In the genomic region with DNA sequence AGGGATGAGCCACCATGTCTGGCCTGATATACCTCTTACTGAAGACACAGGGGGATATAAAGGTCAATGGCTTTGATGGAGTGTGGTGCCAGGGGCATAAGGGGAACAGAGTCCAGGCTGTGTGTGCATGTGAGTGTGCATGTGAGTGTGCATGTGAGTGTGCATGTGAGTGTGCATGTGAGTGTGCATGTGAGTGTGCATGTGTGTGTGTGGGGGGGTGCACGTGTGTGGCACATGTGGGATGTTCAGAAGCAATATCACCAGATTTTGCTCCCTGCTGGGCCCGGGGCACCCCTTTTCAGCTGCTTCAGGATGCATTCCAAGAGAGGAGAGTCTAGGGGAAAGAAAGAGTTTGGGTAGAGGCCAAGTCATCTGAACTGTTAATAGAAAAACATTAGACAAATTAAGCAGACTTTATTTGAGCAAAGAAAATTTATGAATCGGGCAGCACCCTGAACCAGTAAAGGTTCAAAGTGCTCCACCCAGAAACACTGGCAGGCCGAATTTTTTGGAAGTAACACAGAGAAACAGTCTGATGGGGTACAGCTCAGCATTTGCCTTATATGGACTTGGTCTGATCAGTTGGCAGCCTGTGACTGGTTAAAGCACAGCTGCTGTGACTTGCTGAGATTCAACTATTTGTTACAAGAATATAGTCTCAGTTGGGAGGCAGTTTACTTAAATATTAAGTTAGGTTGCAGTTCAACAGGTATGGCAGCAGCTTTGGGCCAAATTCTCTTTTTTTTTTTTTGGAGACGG, we compare ENCODE assay signal across 1 cellular context.
A peak's percentile ranks its signal among the peaks of the same experiment; 100 is the strongest.
TF ChIP-seq lines count a peak whose summit lies in the region.

No MANE protein-coding gene starts in this region.

TF ChIP-seq in GM12878, 131 proteins besides CTCF, POLR2A, EP300 and RAD21:
- TF ChIP-seq SRF (IDR thresholded peaks at IDR 0.05; ENCODE audit: low read depth in 2 of 2, low read length in 2 of 2): 0 out of 4 replicates have a peak, but pooled peaks have one; percentile 14 to 34
- no peak for TF ChIP-seq FOXK2 (IDR thresholded peaks at IDR 0.05)
